ENCODE assay signal across 19 cellular contexts in the genomic region with DNA sequence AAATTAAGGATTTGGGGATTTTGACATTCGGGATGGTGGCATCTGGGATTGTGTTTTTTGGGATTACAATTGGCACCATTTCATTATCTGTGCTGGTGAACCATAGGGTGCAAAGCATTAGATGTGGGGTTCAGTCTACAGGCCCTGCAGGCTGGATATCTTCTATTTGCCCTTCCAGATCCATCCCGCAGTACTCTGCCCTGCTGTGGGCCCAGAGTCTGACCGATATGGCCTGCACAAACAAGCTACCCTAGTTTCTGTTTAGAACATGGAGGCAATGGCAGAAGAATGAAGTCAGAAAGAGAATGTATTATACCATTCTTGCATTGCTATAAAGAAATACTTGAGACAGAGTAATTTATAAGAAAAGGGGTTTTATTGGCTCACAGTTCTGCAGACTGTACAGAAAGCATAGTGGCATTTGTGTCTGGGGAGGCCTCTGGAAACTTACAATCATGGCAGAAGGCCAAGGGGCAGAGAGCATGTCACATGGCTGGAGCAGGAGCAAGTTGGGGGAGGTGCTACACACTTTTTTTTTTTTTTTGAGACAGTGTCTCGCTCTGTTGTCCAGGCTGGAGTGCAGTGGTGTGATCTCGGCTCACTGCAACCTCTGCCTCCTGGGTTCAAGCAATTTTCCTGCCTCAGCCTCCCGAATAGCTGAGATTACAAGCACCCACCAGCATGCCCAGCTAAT.
"Had no signal": no experiment of that assay in that cellular context is flagged by ENCODE, and none has a peak within 500 bp of the region (broad histone marks: within the 10 kb centered on the region; RNA-seq: fewer than 3 reads in every experiment).

No MANE protein-coding gene starts in this region.

- H3K27me3 ChIP-seq: body of pancreas, foreskin keratinocyte, right atrium auricular region, testis had no signal

- H3K27me3 Mint-ChIP-seq: activated CD4-positive, alpha-beta memory T cell treated with anti-CD3 and anti-CD28 coated beads, Interleukin-2, amount 10 ng/mL, durations not matched to agents 7 days and 5 days; activated CD8-positive, alpha-beta memory T cell treated with anti-CD3 and anti-CD28 coated beads, Interleukin-2, amount 10 ng/mL, durations not matched to agents 7 days and 5 days; activated naive CD8-positive, alpha-beta T cell treated with anti-CD3 and anti-CD28 coated beads for 36 hours; type B pancreatic cell had no signal

- H3K4me3 ChIP-seq: body of pancreas, prostate gland, right atrium auricular region, skin epidermis, testis had no signal

- H3K27ac ChIP-seq: body of pancreas, foreskin keratinocyte, prostate gland, right atrium auricular region, testis had no signal

- H3K36me3 Mint-ChIP-seq: activated naive CD8-positive, alpha-beta T cell treated with anti-CD3 and anti-CD28 coated beads for 36 hours; stimulated activated effector memory CD8-positive, alpha-beta T cell treated with anti-CD3 and anti-CD28 coated beads, Interleukin-12 subunit alpha, Interleukin-12 subunit beta, amount 100 ng/mL, for 72 hours; type B pancreatic cell had no signal

- H3K36me3 ChIP-seq: prostate gland, right atrium auricular region had no signal

- ATAC-seq: activated CD8-positive, alpha-beta memory T cell treated with anti-CD3 and anti-CD28 coated beads, Interleukin-2, amount 10 ng/mL, durations not matched to agents 7 days and 5 days; activated T-helper 17 cell treated with anti-CD3 and anti-CD28 coated beads, Interleukin-2, amount 50 U/mL, for 72 hours; body of pancreas; stimulated activated effector memory CD8-positive, alpha-beta T cell treated with anti-CD3 and anti-CD28 coated beads, Interleukin-12 subunit alpha, Interleukin-12 subunit beta, amount 100 ng/mL, for 72 hours; WTC11 had no signal

- H3K27ac Mint-ChIP-seq: activated CD4-positive, alpha-beta memory T cell treated with anti-CD3 and anti-CD28 coated beads, Interleukin-2, amount 10 ng/mL, durations not matched to agents 7 days and 5 days; activated CD8-positive, alpha-beta memory T cell treated with anti-CD3 and anti-CD28 coated beads, Interleukin-2, amount 10 ng/mL, durations not matched to agents 7 days and 5 days; activated naive CD8-positive, alpha-beta T cell treated with anti-CD3 and anti-CD28 coated beads for 36 hours; activated T-helper 17 cell treated with anti-CD3 and anti-CD28 coated beads, Interleukin-2, amount 50 U/mL, for 72 hours; stimulated activated effector memory CD8-positive, alpha-beta T cell treated with anti-CD3 and anti-CD28 coated beads, Interleukin-12 subunit alpha, Interleukin-12 subunit beta, amount 100 ng/mL, for 72 hours; T-helper 2 cell treated with Interferon-gamma antibody and Interleukin-4, amounts not matched to agents 5 μg/mL and 100 μg/mL, for 36 hours; type B pancreatic cell; WTC11 had no signal

- H3K9me3 Mint-ChIP-seq: activated T-helper 17 cell treated with anti-CD3 and anti-CD28 coated beads, Interleukin-2, amount 50 U/mL, for 72 hours; stimulated activated effector memory CD8-positive, alpha-beta T cell treated with anti-CD3 and anti-CD28 coated beads, Interleukin-12 subunit alpha, Interleukin-12 subunit beta, amount 100 ng/mL, for 72 hours; type B pancreatic cell had no signal

- DNase-seq: activated CD4-positive, alpha-beta memory T cell treated with anti-CD3 and anti-CD28 coated beads, Interleukin-2, amount 10 ng/mL, durations not matched to agents 7 days and 5 days; activated CD4-positive, alpha-beta T cell treated with anti-CD3 and anti-CD28 coated beads for 4 hours; activated CD8-positive, alpha-beta memory T cell treated with anti-CD3 and anti-CD28 coated beads, Interleukin-2, amount 10 ng/mL, durations not matched to agents 7 days and 5 days; activated naive CD4-positive, alpha-beta T cell; activated naive CD8-positive, alpha-beta T cell treated with anti-CD3 and anti-CD28 coated beads for 36 hours; body of pancreas; hypothalamus; islet precursor cell; stimulated activated CD4-positive, alpha-beta T cell treated with anti-CD3 and anti-CD28 coated beads, Interleukin-4, amount 100 ng/mL, for 1 hour; testis had no signal

- H3K4me3 Mint-ChIP-seq: activated CD4-positive, alpha-beta memory T cell treated with anti-CD3 and anti-CD28 coated beads, Interleukin-2, amount 10 ng/mL, durations not matched to agents 7 days and 5 days; activated CD8-positive, alpha-beta memory T cell treated with anti-CD3 and anti-CD28 coated beads, Interleukin-2, amount 10 ng/mL, durations not matched to agents 7 days and 5 days; activated naive CD8-positive, alpha-beta T cell treated with anti-CD3 and anti-CD28 coated beads for 36 hours; activated T-helper 17 cell treated with anti-CD3 and anti-CD28 coated beads, Interleukin-2, amount 50 U/mL, for 72 hours; stimulated activated effector memory CD8-positive, alpha-beta T cell treated with anti-CD3 and anti-CD28 coated beads, Interleukin-12 subunit alpha, Interleukin-12 subunit beta, amount 100 ng/mL, for 72 hours; type B pancreatic cell; WTC11 had no signal

- H3K9me3 ChIP-seq: body of pancreas, prostate gland, right atrium auricular region, testis had no signal

- H3K4me1 ChIP-seq: testis had no signal
